In the genomic region with DNA sequence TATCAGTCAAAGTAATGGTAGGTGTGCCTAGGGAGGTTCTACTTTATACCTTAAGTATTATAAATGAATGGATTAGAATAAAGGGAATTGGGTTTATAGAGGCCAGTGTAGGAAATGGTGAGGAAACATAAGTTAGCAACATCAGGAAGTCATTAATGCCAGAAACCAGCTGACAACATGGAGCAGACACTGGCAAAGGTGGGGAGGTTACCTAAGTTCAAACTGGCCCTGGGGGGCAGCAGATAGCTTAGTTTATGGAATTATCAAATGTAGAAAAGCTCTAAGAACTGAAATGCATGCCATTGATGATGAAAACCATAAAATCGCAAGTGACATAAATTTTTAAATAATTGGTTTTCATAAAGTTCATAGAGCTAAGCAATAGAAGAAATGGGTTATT, we compare ENCODE assay signal across 22 cellular contexts.
"Had no signal": no experiment of that assay in that cellular context is flagged by ENCODE, and none has a peak within 500 bp of the region (broad histone marks: within the 10 kb centered on the region; RNA-seq: fewer than 3 reads in every experiment).

No MANE protein-coding gene starts in this region.

- H3K27ac Mint-ChIP-seq: activated B cell treated with CpG ODN at 0.5 μM for 24 hours; activated CD4-positive, alpha-beta memory T cell treated with anti-CD3 and anti-CD28 coated beads for 36 hours; activated naive CD4-positive, alpha-beta T cell treated with anti-CD3 and anti-CD28 coated beads, Interleukin-2, amount 50 U/mL, for 72 hours; activated T-helper 1 cell treated with anti-CD3 and anti-CD28 coated beads, Interleukin-12 subunit alpha, Interleukin-12 subunit beta, Interleukin-2, Interleukin-4 antibody, amounts not matched to agents 30 ng/mL and 10 ng/mL and 1 ng/mL, durations not matched to agents 14 hours and 24 hours and 36 hours; dendritic cell treated with granulocyte-macrophage colony-stimulating factor and Interleukin-4, amounts not matched to agents 40 ng/mL and 50 ng/mL, for 4 days; mesothelial cell of epicardium; natural killer cell treated with Interleukin-12 subunit alpha and Interleukin-12 subunit beta and Interleukin-15 and Interleukin-18, amount 100 ng/mL, for 72 hours; stimulated activated memory B cell treated with anti-CD40 and anti-IgM and Interleukin-4, amounts not matched to agents 10 μg/mL and 1 μg/mL and 100 μg/mL, for 72 hours; type B pancreatic cell had no signal

- H3K9me3 ChIP-seq: gastrocnemius medialis, neutrophil, testis had no signal

- H3K36me3 Mint-ChIP-seq: activated CD4-positive, alpha-beta memory T cell treated with anti-CD3 and anti-CD28 coated beads for 36 hours; natural killer cell treated with Interleukin-12 subunit alpha and Interleukin-12 subunit beta and Interleukin-15 and Interleukin-18, amount 100 ng/mL, for 72 hours; stimulated activated memory B cell treated with anti-CD40 and anti-IgM and Interleukin-4, amounts not matched to agents 10 μg/mL and 1 μg/mL and 100 μg/mL, for 72 hours had no signal

- H3K27ac ChIP-seq: gastrocnemius medialis, neutrophil, spleen, testis had no signal

- H3K4me1 ChIP-seq: gastrocnemius medialis, spleen, testis had no signal

- H3K27me3 ChIP-seq: gastrocnemius medialis, neutrophil, spleen, testis had no signal

- H3K27me3 Mint-ChIP-seq: activated B cell treated with CpG ODN at 0.5 μM for 24 hours; activated CD4-positive, alpha-beta memory T cell treated with anti-CD3 and anti-CD28 coated beads for 36 hours; dendritic cell treated with granulocyte-macrophage colony-stimulating factor and Interleukin-4, amounts not matched to agents 40 ng/mL and 50 ng/mL, for 4 days; natural killer cell treated with Interleukin-12 subunit alpha and Interleukin-12 subunit beta and Interleukin-15 and Interleukin-18, amount 100 ng/mL, for 72 hours; stimulated activated memory B cell treated with anti-CD40 and anti-IgM and Interleukin-4, amounts not matched to agents 10 μg/mL and 1 μg/mL and 100 μg/mL, for 72 hours; type B pancreatic cell had no signal

- H3K4me1 Mint-ChIP-seq: activated B cell treated with CpG ODN at 0.5 μM for 24 hours; mesothelial cell of epicardium; stimulated activated memory B cell treated with anti-CD40 and anti-IgM and Interleukin-4, amounts not matched to agents 10 μg/mL and 1 μg/mL and 100 μg/mL, for 72 hours had no signal

- H3K4me3 Mint-ChIP-seq: activated B cell treated with CpG ODN at 0.5 μM for 24 hours; activated CD4-positive, alpha-beta memory T cell treated with anti-CD3 and anti-CD28 coated beads for 36 hours; activated T-helper 1 cell treated with anti-CD3 and anti-CD28 coated beads, Interleukin-12 subunit alpha, Interleukin-12 subunit beta, Interleukin-2, Interleukin-4 antibody, amounts not matched to agents 30 ng/mL and 10 ng/mL and 1 ng/mL, durations not matched to agents 14 hours and 24 hours and 36 hours; dendritic cell treated with granulocyte-macrophage colony-stimulating factor and Interleukin-4, amounts not matched to agents 40 ng/mL and 50 ng/mL, for 4 days; mesothelial cell of epicardium; natural killer cell treated with Interleukin-12 subunit alpha and Interleukin-12 subunit beta and Interleukin-15 and Interleukin-18, amount 100 ng/mL, for 72 hours; stimulated activated memory B cell treated with anti-CD40 and anti-IgM and Interleukin-4, amounts not matched to agents 10 μg/mL and 1 μg/mL and 100 μg/mL, for 72 hours; type B pancreatic cell had no signal

- H3K36me3 ChIP-seq: gastrocnemius medialis, neutrophil, spleen had no signal

- DNase-seq: activated B cell treated with CpG ODN at 0.5 μM for 24 hours; activated CD4-positive, alpha-beta memory T cell treated with anti-CD3 and anti-CD28 coated beads for 36 hours; activated CD4-positive, alpha-beta T cell treated with anti-CD3 and anti-CD28 coated beads for 4 hours; activated gamma-delta T cell treated with Interleukin-2 at 50 U/mL for 16 hours; activated T-cell treated with anti-CD3 and anti-CD28 coated beads for 4 hours; effector memory CD4-positive, alpha-beta T cell; gastrocnemius medialis; head of caudate nucleus; kidney; retina; spleen; stimulated activated CD4-positive, alpha-beta T cell treated with anti-CD3 and anti-CD28 coated beads, Interleukin-4, amount 100 ng/mL, for 4 hours; testis had no signal

- H3K4me3 ChIP-seq: gastrocnemius medialis, lung, spleen, testis had no signal

- ATAC-seq: activated naive CD4-positive, alpha-beta T cell treated with anti-CD3 and anti-CD28 coated beads, Interleukin-2, amount 50 U/mL, for 72 hours; gastrocnemius medialis; natural killer cell treated with Interleukin-12 subunit alpha and Interleukin-12 subunit beta and Interleukin-15 and Interleukin-18, amount 100 ng/mL, for 72 hours; stimulated activated memory B cell treated with anti-CD40 and anti-IgM and Interleukin-4, amounts not matched to agents 10 μg/mL and 1 μg/mL and 100 μg/mL, for 72 hours had no signal
